25 cellular contexts compared by ENCODE assay signal in the genomic region with DNA sequence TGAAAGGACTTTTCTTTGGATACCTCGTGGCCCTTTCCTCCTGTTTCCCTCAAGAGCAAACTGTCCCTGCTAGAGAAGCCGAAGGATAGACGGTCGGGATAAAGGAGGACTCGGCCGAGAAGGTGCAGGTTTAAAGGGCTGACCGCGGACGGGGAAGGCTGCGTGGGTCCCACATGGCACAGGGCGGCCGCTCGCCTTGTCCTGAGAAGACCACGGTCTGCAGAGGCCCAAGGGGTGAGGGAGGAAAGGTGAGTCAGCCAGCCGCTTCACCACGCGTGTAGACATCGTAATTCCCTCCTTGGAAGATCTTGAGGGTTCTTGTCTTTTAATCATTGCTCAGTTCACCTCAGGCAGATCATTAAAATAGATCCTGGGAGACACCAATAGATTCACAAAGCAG.
"Had no signal": no experiment of that assay in that cellular context is flagged by ENCODE, and none has a peak within 500 bp of the region (broad histone marks: within the 10 kb centered on the region; RNA-seq: fewer than 3 reads in every experiment).

No MANE protein-coding gene starts in this region.

- H3K27me3 ChIP-seq: foreskin keratinocyte, thyroid gland had no signal

- H3K4me1 ChIP-seq: foreskin keratinocyte, left lung, sigmoid colon, thyroid gland had no signal

- H3K36me3 ChIP-seq: left lung, sigmoid colon, thyroid gland had no signal

- H3K9me3 Mint-ChIP-seq: activated naive CD4-positive, alpha-beta T cell treated with anti-CD3 and anti-CD28 coated beads for 36 hours; mesothelial cell of epicardium had no signal

- ATAC-seq: foreskin keratinocyte, left lung, natural killer cell, T-helper 17 cell had no signal

- H3K36me3 Mint-ChIP-seq: activated naive CD8-positive, alpha-beta T cell treated with anti-CD3 and anti-CD28 coated beads, Interleukin-2, amount 10 ng/mL, durations not matched to agents 7 days and 5 days; mesothelial cell of epicardium; natural killer cell had no signal

- H3K27ac ChIP-seq: foreskin keratinocyte, left lung, sigmoid colon, thyroid gland had no signal

- H3K4me2 ChIP-seq: smooth muscle cell had no signal

- H3K4me1 Mint-ChIP-seq: activated naive CD8-positive, alpha-beta T cell treated with anti-CD3 and anti-CD28 coated beads, Interleukin-2, amount 10 ng/mL, durations not matched to agents 7 days and 5 days; mesothelial cell of epicardium; natural killer cell; T-helper 17 cell had no signal

- H3K4me3 ChIP-seq: left lung, sigmoid colon, smooth muscle cell, thyroid gland had no signal

- FAIRE-seq: bronchial epithelial cell had no signal

- DNase-seq: activated CD4-positive, alpha-beta T cell treated with anti-CD3 and anti-CD28 coated beads for 4 hours; activated CD4-positive, alpha-beta T cell treated with anti-CD3 and anti-CD28 coated beads, Interleukin-2, amount 50 U/mL, for 48 hours; activated CD4-positive, CD25-positive, alpha-beta regulatory T cell; activated naive CD4-positive, alpha-beta T cell treated with anti-CD3 and anti-CD28 coated beads for 36 hours; activated naive CD8-positive, alpha-beta T cell treated with anti-CD3 and anti-CD28 coated beads, Interleukin-2, amount 10 ng/mL, durations not matched to agents 7 days and 5 days; activated T-cell treated with anti-CD3 and anti-CD28 coated beads, Interleukin-2, amount 50 U/mL, for 48 hours; amniotic stem cell; cerebellar nuclear complex; cortex of kidney; effector CD4-positive, alpha-beta T cell; erythroblast; foreskin keratinocyte; kidney glomerular epithelial cell; left lung; natural killer cell; sigmoid colon; stimulated activated CD4-positive, alpha-beta T cell treated with anti-CD3 and anti-CD28 coated beads, Interleukin-2, amount 100 ng/mL, for 48 hours; stimulated activated CD8-positive, alpha-beta memory T cell treated with anti-CD3 and anti-CD28 coated beads, Interleukin-4, amount 100 ng/mL, for 48 hours; stimulated activated naive CD4-positive, alpha-beta T cell; SW 1271; T-helper 17 cell; thyroid gland had no signal

- H3K27ac Mint-ChIP-seq: activated naive CD4-positive, alpha-beta T cell treated with anti-CD3 and anti-CD28 coated beads for 36 hours; activated naive CD8-positive, alpha-beta T cell treated with anti-CD3 and anti-CD28 coated beads, Interleukin-2, amount 10 ng/mL, durations not matched to agents 7 days and 5 days; mesothelial cell of epicardium; natural killer cell; T-helper 17 cell had no signal

- H3K9me3 ChIP-seq: left lung, sigmoid colon, thyroid gland had no signal

- H3K4me3 Mint-ChIP-seq: activated naive CD4-positive, alpha-beta T cell treated with anti-CD3 and anti-CD28 coated beads for 36 hours; activated naive CD8-positive, alpha-beta T cell treated with anti-CD3 and anti-CD28 coated beads, Interleukin-2, amount 10 ng/mL, durations not matched to agents 7 days and 5 days; mesothelial cell of epicardium; natural killer cell; T-helper 17 cell had no signal
